ENCODE assay signal across 2 cellular contexts in the genomic region with DNA sequence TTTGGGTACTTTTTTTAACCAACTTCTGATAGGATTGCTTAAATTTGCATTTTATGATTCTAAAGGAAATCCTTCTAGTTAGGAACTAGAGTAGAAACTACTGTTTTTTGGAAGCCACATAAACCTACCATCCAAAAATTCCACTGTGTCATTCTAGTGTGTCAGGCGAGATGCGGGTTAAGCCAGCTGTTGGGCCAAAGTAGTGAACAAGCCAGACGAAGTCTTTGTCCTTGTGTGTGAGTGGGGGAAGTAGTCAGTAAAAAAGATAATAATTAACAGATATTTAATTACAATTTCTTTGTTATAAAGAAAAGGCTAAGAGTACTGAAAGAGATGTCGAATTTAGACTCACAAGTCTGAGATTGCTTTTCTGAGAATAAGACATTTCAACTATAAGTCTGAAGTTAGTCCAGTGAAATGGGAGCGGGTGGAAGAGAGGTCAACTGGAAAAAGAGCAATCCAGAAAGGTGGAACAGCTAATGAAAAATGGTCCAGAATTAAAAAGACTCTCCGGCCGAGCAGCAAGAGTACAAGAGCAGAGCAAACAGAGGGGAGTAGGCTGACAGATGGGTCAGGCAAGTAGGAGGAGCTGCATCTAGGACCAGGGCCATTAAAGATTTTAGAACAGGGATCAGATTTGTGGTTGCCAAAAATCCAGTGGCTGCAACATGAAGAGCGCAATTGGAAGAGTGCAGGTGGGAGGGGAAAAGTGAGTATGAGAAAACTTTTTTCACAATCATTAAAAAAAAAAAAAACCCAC.
TF ChIP-seq lines count a peak whose summit lies in the region.

No MANE protein-coding gene starts in this region.

TF ChIP-seq in SK-N-SH, 30 proteins besides CTCF, POLR2A, EP300 and RAD21 (continued from another document):
- TF ChIP-seq, protein P1, sequence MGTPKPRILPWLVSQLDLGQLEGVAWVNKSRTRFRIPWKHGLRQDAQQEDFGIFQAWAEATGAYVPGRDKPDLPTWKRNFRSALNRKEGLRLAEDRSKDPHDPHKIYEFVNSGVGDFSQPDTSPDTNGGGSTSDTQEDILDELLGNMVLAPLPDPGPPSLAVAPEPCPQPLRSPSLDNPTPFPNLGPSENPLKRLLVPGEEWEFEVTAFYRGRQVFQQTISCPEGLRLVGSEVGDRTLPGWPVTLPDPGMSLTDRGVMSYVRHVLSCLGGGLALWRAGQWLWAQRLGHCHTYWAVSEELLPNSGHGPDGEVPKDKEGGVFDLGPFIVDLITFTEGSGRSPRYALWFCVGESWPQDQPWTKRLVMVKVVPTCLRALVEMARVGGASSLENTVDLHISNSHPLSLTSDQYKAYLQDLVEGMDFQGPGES (IDR thresholded peaks at IDR 0.05; ENCODE audit: low read depth, low read length), result no peak
- TF ChIP-seq NFIC (IDR thresholded peaks at IDR 0.05; ENCODE audit: borderline replicate concordance) (no peak), FOXJ3 (CRISPR knock-in tag; IDR thresholded peaks at IDR 0.05) (no peak), YY1 (IDR thresholded peaks at IDR 0.05; ENCODE audit: low read depth) (no peak), FOSL2 (IDR thresholded peaks at IDR 0.05; ENCODE audit: borderline replicate concordance, low read depth) (no peak), GATA2 (CRISPR knock-in tag; IDR thresholded peaks at IDR 0.05) (no peak), GABPA (IDR thresholded peaks at IDR 0.05; ENCODE audit: low read depth) (no peak), TAF1 (IDR thresholded peaks at IDR 0.05; ENCODE audit: borderline replicate concordance, low read depth, low read length) (no peak), POLR2AphosphoS5 (IDR thresholded peaks at IDR 0.05; ENCODE audit: low read depth, low read length) (no peak), SIN3A (IDR thresholded peaks at IDR 0.05; ENCODE audit: borderline replicate concordance, low read depth, low read length) (no peak), EZH2phosphoT487 (IDR thresholded peaks at IDR 0.05; ENCODE audit: borderline replicate concordance, low read depth) (no peak), CHD2 (IDR thresholded peaks at IDR 0.05; ENCODE audit: low read length, partially characterized antibody) (no peak), ELF1 (IDR thresholded peaks at IDR 0.05) (no peak), TEAD4 (IDR thresholded peaks at IDR 0.05; ENCODE audit: borderline replicate concordance, insufficient read depth) (no peak)
- TF ChIP-seq, protein P2, sequence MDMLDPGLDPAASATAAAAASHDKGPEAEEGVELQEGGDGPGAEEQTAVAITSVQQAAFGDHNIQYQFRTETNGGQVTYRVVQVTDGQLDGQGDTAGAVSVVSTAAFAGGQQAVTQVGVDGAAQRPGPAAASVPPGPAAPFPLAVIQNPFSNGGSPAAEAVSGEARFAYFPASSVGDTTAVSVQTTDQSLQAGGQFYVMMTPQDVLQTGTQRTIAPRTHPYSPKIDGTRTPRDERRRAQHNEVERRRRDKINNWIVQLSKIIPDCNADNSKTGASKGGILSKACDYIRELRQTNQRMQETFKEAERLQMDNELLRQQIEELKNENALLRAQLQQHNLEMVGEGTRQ (IDR thresholded peaks at IDR 0.05; ENCODE audit: borderline replicate concordance, low read depth, low read length), result no peak

TF ChIP-seq in SK-N-SH treated with all-trans-retinoic acid at 6 μM for 48 hours, 23 proteins besides CTCF, POLR2A, EP300 and RAD21 (continued from another document):
- TF ChIP-seq, protein P3, sequence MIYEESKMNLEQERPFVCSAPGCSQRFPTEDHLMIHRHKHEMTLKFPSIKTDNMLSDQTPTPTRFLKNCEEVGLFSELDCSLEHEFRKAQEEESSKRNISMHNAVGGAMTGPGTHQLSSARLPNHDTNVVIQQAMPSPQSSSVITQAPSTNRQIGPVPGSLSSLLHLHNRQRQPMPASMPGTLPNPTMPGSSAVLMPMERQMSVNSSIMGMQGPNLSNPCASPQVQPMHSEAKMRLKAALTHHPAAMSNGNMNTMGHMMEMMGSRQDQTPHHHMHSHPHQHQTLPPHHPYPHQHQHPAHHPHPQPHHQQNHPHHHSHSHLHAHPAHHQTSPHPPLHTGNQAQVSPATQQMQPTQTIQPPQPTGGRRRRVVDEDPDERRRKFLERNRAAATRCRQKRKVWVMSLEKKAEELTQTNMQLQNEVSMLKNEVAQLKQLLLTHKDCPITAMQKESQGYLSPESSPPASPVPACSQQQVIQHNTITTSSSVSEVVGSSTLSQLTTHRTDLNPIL (CRISPR knock-in tag; IDR thresholded peaks at IDR 0.05; ENCODE audit: low read depth), result no peak
- TF ChIP-seq BACH2 (CRISPR knock-in tag; IDR thresholded peaks at IDR 0.05; ENCODE audit: borderline replicate concordance) (no peak), RARB (CRISPR knock-in tag; IDR thresholded peaks at IDR 0.05) (no peak), ISL1 (CRISPR knock-in tag; IDR thresholded peaks at IDR 0.05) (no peak), ZNF8 (CRISPR knock-in tag; IDR thresholded peaks at IDR 0.05) (no peak), PPARA (CRISPR knock-in tag; IDR thresholded peaks at IDR 0.05; ENCODE audit: borderline replicate concordance) (no peak), ARNTL (CRISPR knock-in tag; IDR thresholded peaks at IDR 0.05; ENCODE audit: borderline replicate concordance, low read depth) (no peak), GLIS3 (CRISPR knock-in tag; IDR thresholded peaks at IDR 0.05) (no peak), ZNF565 (CRISPR knock-in tag; conservative IDR thresholded peaks at IDR 0.05; ENCODE audit: low read depth) (no peak), ESRRG (CRISPR knock-in tag; IDR thresholded peaks at IDR 0.05) (no peak)
- TF ChIP-seq, protein P4, sequence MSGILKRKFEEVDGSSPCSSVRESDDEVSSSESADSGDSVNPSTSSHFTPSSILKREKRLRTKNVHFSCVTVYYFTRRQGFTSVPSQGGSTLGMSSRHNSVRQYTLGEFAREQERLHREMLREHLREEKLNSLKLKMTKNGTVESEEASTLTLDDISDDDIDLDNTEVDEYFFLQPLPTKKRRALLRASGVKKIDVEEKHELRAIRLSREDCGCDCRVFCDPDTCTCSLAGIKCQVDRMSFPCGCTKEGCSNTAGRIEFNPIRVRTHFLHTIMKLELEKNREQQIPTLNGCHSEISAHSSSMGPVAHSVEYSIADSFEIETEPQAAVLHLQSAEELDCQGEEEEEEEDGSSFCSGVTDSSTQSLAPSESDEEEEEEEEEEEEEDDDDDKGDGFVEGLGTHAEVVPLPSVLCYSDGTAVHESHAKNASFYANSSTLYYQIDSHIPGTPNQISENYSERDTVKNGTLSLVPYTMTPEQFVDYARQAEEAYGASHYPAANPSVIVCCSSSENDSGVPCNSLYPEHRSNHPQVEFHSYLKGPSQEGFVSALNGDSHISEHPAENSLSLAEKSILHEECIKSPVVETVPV (CRISPR knock-in tag; IDR thresholded peaks at IDR 0.05), result no peak
